ENCODE assay signal across 10 cellular contexts in the genomic region with DNA sequence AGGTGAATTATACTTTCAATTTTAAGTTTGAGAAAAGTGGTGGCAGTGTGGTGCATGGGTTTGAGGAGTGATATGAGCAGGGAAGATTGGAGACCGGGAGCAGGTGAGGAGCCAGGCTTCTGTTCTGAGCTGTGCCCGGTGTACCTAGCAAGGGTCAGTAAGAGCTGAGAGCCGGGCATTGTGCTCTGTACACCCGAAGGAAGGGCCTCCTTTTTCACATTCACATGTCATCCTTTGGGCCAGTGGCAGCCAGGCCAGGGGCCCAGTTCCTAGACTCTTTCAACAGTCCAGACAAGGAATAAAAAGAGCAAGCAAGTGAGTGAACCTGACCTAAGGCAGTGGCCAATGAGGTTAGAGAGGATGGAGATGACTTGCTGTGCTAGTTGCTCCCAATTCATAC. TPM values are rescaled to one million over a fixed set of nuclear protein-coding genes. Genes with fewer than 3 reads are reported as not detected.
DNase-seq lines count a peak whose midpoint lies in the region; ATAC-seq, FAIRE-seq and TF ChIP-seq lines count a peak whose summit lies in the region.
"Had no signal": no experiment of that assay in that cellular context is flagged by ENCODE, and none has a peak within 500 bp of the region (broad histone marks: within the 10 kb centered on the region; RNA-seq: fewer than 3 reads in every experiment).

No MANE protein-coding gene starts in this region.

- no TSS peak for BruUV-seq in Panc1 (replicated peaks; lab: Mats Ljungman, UMichigan)
- no TSS peak for BruUV-seq in HepG2 (replicated peaks; lab: Mats Ljungman, UMichigan)

- CTCF ChIA-PET in activated CD4-positive, alpha-beta T cell treated with anti-CD3 and anti-CD28 coated beads for 36 hours (lab: Charles Lee): interaction anchor here (0.6 to 3.6 kb wide), 51 partner anchors 9 to 860 kb away, joined by 3 to 129 read pairs (median 5); a partner anchor contains a TSS
- CTCF ChIA-PET in Panc1 (lab: Charles Lee) (interaction anchor here (0.5 to 1.7 kb wide), 20 partner anchors 11 to 674 kb away, joined by 3 to 23 read pairs (median 4); no protein-coding TSS in a partner anchor), HepG2 (lab: Yijun Ruan, JAX; ENCODE audit: low intra/inter-chr PET ratio, low total read pairs) (interaction anchor here (0.7 to 2.2 kb wide), 4 partner anchors 10 to 35 kb away, joined by 3 to 12 read pairs (median 7); no protein-coding TSS in a partner anchor)

- TF ChIP-seq CTCF in Panc1 (IDR thresholded peaks at IDR 0.05) (no peak), HepG2 (CRISPR knock-in tag; IDR thresholded peaks at IDR 0.05) (no peak), type B pancreatic cell (conservative IDR thresholded peaks at IDR 0.05) (no peak), mesothelial cell of epicardium (IDR thresholded peaks at IDR 0.05; ENCODE audit: unreplicated experiment) (no peak)

- peaks cover 24% of the 10 kb centered on the region for H3K4me1 Mint-ChIP-seq in activated CD4-positive, alpha-beta T cell treated with anti-CD3 and anti-CD28 coated beads for 36 hours
- H3K4me1 Mint-ChIP-seq in type B pancreatic cell (ENCODE audit: unreplicated experiment): peaks cover 8% of the 10 kb centered on the region
- peaks cover 2% of the 10 kb centered on the region for H3K4me1 Mint-ChIP-seq in mesothelial cell of epicardium

- no peak overlapping the region for H3K4me3 Mint-ChIP-seq in activated CD4-positive, alpha-beta T cell treated with anti-CD3 and anti-CD28 coated beads for 36 hours
- no peak overlapping the region for H3K4me3 Mint-ChIP-seq in type B pancreatic cell
- H3K4me3 Mint-ChIP-seq in mesothelial cell of epicardium: no peak overlapping the region
- H3K4me3 Mint-ChIP-seq: natural killer cell had no signal

- H3K27me3 Mint-ChIP-seq in activated CD4-positive, alpha-beta T cell treated with anti-CD3 and anti-CD28 coated beads for 36 hours: peaks cover 2% of the 10 kb centered on the region
- H3K27me3 Mint-ChIP-seq in type B pancreatic cell (peaks cover 4% of the 10 kb centered on the region), mesothelial cell of epicardium (ENCODE audit: low read depth) (peaks cover under 1% of the 10 kb centered on the region)

- peak overlapping the region; percentile 48 for H3K9ac ChIP-seq in HepG2 (ENCODE audit: insufficient read depth, low read depth, low read length)

- no peak for FAIRE-seq in HepG2 (lab: Jason Lieb, UNC)
- FAIRE-seq: bronchial epithelial cell had no signal

- H3K27ac Mint-ChIP-seq in activated CD4-positive, alpha-beta T cell treated with anti-CD3 and anti-CD28 coated beads for 36 hours: no peak overlapping the region
- H3K27ac Mint-ChIP-seq in type B pancreatic cell (peak overlapping the region; percentile 90), mesothelial cell of epicardium (no peak overlapping the region)
- H3K27ac Mint-ChIP-seq: natural killer cell had no signal

- H3K9me3 ChIP-seq in Panc1 (ENCODE audit: control insufficient read depth, insufficient read depth, low read depth, low read length) (no peaks in the 10 kb centered on the region), HepG2 (ENCODE audit: low read length) (no peaks in the 10 kb centered on the region)

- H3K27me3 ChIP-seq in Panc1 (ENCODE audit: control insufficient read depth, insufficient read depth, low read length) (no peaks in the 10 kb centered on the region; the same call in 1 of the 2 replicates), HepG2 (ENCODE audit: control insufficient read depth in 1 of 2, insufficient read depth in 2 of 2, low read length in 2 of 2) (no peaks in the 10 kb centered on the region)

- H3K4me1 ChIP-seq in Panc1 (ENCODE audit: control insufficient read depth, insufficient read depth, low read length) (peaks cover 5% of the 10 kb centered on the region), HepG2 (ENCODE audit: insufficient read depth, low read length) (peaks cover 34% of the 10 kb centered on the region)

- intact Hi-C loops in activated CD4-positive, alpha-beta T cell treated with anti-CD3 and anti-CD28 coated beads for 36 hours (cut with DNase I, micrococcal nuclease): loop anchor here (1.0 to 2.0 kb wide), 2 partner anchors 34 kb away; no protein-coding TSS in a partner anchor
- intact Hi-C loops in Panc1 (cut with micrococcal nuclease; ENCODE audit: unreplicated experiment) (no loop called here), HepG2 (cut with micrococcal nuclease; ENCODE audit: unreplicated experiment) (loop anchor here (1.0 to 2.0 kb wide), 2 partner anchors 30 to 34 kb away; no protein-coding TSS in a partner anchor)

- TF ChIP-seq RAD21 in HepG2 (CRISPR knock-in tag; IDR thresholded peaks at IDR 0.05): no peak

- peaks cover 5% of the 10 kb centered on the region for H3K36me3 Mint-ChIP-seq in activated CD4-positive, alpha-beta T cell treated with anti-CD3 and anti-CD28 coated beads for 36 hours (ENCODE audit: low read depth)
- peaks cover 5% of the 10 kb centered on the region for H3K36me3 Mint-ChIP-seq in type B pancreatic cell
- peaks cover 2% of the 10 kb centered on the region for H3K36me3 Mint-ChIP-seq in mesothelial cell of epicardium

- DNase-seq in activated CD4-positive, alpha-beta T cell treated with anti-CD3 and anti-CD28 coated beads for 36 hours: no peak
- no peak for DNase-seq in activated CD4-positive, alpha-beta T cell treated with anti-CD3 and anti-CD28 coated beads for 48 hours
- DNase-seq in Panc1 (ENCODE audit: low read depth, low spot score): no peak
- no peak for DNase-seq in HepG2 (ENCODE audit: low spot score)
- DNase-seq in type B pancreatic cell (ENCODE audit: extremely low spot score, unreplicated experiment): no peak
- DNase-seq in cortex of kidney (lab: John Stamatoyannopoulos, UW): no peak
- no peak for DNase-seq in mesothelial cell of epicardium (ENCODE audit: low spot score in 2 of 2, unreplicated experiment in 2 of 2)

- TF ChIP-seq EP300 in HepG2 (IDR thresholded peaks at IDR 0.05; ENCODE audit: low read depth in 2 of 2, low read length in 2 of 2) (no peak), HepG2 (CRISPR knock-in tag; IDR thresholded peaks at IDR 0.05; ENCODE audit: borderline replicate concordance) (no peak)

- H3K36me3 ChIP-seq in Panc1 (ENCODE audit: control insufficient read depth, insufficient read depth, low read length): no peaks in the 10 kb centered on the region
- H3K36me3 ChIP-seq in HepG2 (replicated peaks in 1 of 2; ENCODE audit: control insufficient read depth in 1 of 2, insufficient read depth in 2 of 2, low read length in 2 of 2): no peaks in the 10 kb centered on the region

- 5% methylated on average over 4 of the region's 4 CpGs for WGBS in HepG2 (ENCODE audit: low lambda C conversion rate)

- H4K20me1 ChIP-seq in HepG2 (ENCODE audit: insufficient read depth, low read length): no peaks in the 10 kb centered on the region

- POLR2A ChIA-PET in activated CD4-positive, alpha-beta T cell treated with anti-CD3 and anti-CD28 coated beads for 36 hours (lab: Charles Lee): interaction anchor here (0.7 to 1.4 kb wide), 8 partner anchors 9 to 627 kb away, joined by 3 to 6 read pairs (median 4); a partner anchor contains a TSS
- POLR2A ChIA-PET in Panc1 (lab: Charles Lee) (interaction anchor here (0.5 kb wide), 1 partner anchor 266 kb away, joined by 7 read pairs; no protein-coding TSS in a partner anchor), HepG2 (lab: Yijun Ruan, JAX) (interaction anchor here (0.6 to 2.7 kb wide), 8 partner anchors 10 to 121 kb away, joined by 3 to 52 read pairs (median 9); no protein-coding TSS in a partner anchor)

- peak; percentile 17 for ATAC-seq in activated CD4-positive, alpha-beta T cell treated with anti-CD3 and anti-CD28 coated beads for 36 hours
- ATAC-seq in Panc1 (peak; percentile 52), HepG2 (peak; percentile 56), GM21529 (IDR thresholded peaks at IDR 0.05; ENCODE audit: unreplicated experiment) (no peak)

- in situ Hi-C loops in Panc1 (cut with HindIII; ENCODE audit: low pct_unique_long_range_greater_than_20kb, low sequenced_read_pairs): no loop called here
- in situ Hi-C loops in HepG2 (cut with HindIII; ENCODE audit: extremely low pct_ligation_motif_present, low pct_unique_long_range_greater_than_20kb): no loop called here

- no peak overlapping the region for H3K27ac ChIP-seq in Panc1 (ENCODE audit: low read length)
- peak overlapping the region; percentile 13 for H3K27ac ChIP-seq in HepG2 (ENCODE audit: extremely low read length, insufficient read depth, low read length)

- H2AFZ ChIP-seq in HepG2 (ENCODE audit: low read length): peak overlapping the region; percentile 66

- TF ChIP-seq POLR2A in HepG2 (IDR thresholded peaks at IDR 0.05; ENCODE audit: insufficient read depth in 1 of 2, low read depth in 2 of 2, low read length in 2 of 2): no peak

- H3K9me3 Mint-ChIP-seq in activated CD4-positive, alpha-beta T cell treated with anti-CD3 and anti-CD28 coated beads for 36 hours (ENCODE audit: low read depth): peaks cover 3% of the 10 kb centered on the region
- peaks cover 4% of the 10 kb centered on the region for H3K9me3 Mint-ChIP-seq in type B pancreatic cell
- H3K9me3 Mint-ChIP-seq in mesothelial cell of epicardium: peaks cover 4% of the 10 kb centered on the region
- H3K9me3 Mint-ChIP-seq: natural killer cell had no signal

- H3K4me2 ChIP-seq in HepG2 (ENCODE audit: low read depth, low read length): peak overlapping the region; percentile 89

- peaks cover 2% of the 10 kb centered on the region for H3K79me2 ChIP-seq in HepG2 (ENCODE audit: insufficient read depth, low read length)

- H3K4me3 ChIP-seq in Panc1 (ENCODE audit: low read depth in 2 of 2, low read length in 2 of 2): no peak overlapping the region
- peak overlapping the region; percentile 10 to 59 (median 36) for H3K4me3 ChIP-seq in HepG2 (replicated peaks in 1 of 3; ENCODE audit: insufficient read depth in 1 of 3, low read depth in 2 of 3, low read length in 3 of 3)

RNA-seq across cellular contexts. Expression of a gene that starts 5.1 kb away (rescaled TPM):
- total RNA-seq in activated CD4-positive, alpha-beta T cell treated with anti-CD3 and anti-CD28 coated beads for 36 hours: 100 to 1,000 TPM; 228 to 344 TPM
- 171 TPM for total RNA-seq in Panc1 (2021; ENCODE audit: unreplicated experiment)
- polyA plus RNA-seq in Panc1 (2012; ENCODE audit: insufficient read length): 264 TPM
- 241 and 259 TPM in 2 replicates for total RNA-seq in HepG2 (2016; rRNA removed; fragmentation: Illumina TruSeq; extraction: Trizol)
- total RNA-seq in HepG2 (2016; cell fraction: cytosol; rRNA removed; fragmentation: Illumina TruSeq; extraction: Trizol; ENCODE audit: low read depth): 38.2 and 46.4 TPM in 2 replicates
- 252 and 280 TPM in 2 replicates for total RNA-seq in HepG2 (2016; cell fraction: insoluble cytoplasmic fraction; rRNA removed; fragmentation: Illumina TruSeq; extraction: Trizol)
- 76.5 and 81.0 TPM in 2 replicates for total RNA-seq in HepG2 (2016; cell fraction: membrane; rRNA removed; fragmentation: Illumina TruSeq; extraction: Trizol)
- 391 and 395 TPM in 2 replicates for total RNA-seq in HepG2 (2016; cell fraction: nucleus; rRNA removed; fragmentation: Illumina TruSeq; extraction: Trizol)
- polyA plus RNA-seq in HepG2 (2011; rRNA removed): 83.9 and 105 TPM in 2 replicates
- polyA plus RNA-seq in HepG2 (2011; cell fraction: cytosol; rRNA removed): 65.0 and 65.1 TPM in 2 replicates
- 235 and 261 TPM in 2 replicates for polyA plus RNA-seq in HepG2 (2011; cell fraction: nucleus; rRNA removed)
- polyA plus RNA-seq in HepG2 (2012): 62.0 and 93.0 TPM in 2 replicates
- 42.7 and 46.3 TPM in 2 replicates for polyA plus RNA-seq in HepG2 (2016; cell fraction: cytosol; fragmentation: Illumina TruSeq; extraction: Trizol; ENCODE audit: low read depth)
- polyA plus RNA-seq in HepG2 (2016; cell fraction: insoluble cytoplasmic fraction; fragmentation: Illumina TruSeq; extraction: Trizol; ENCODE audit: low read depth): 362 and 401 TPM in 2 replicates
- polyA plus RNA-seq in HepG2 (2016; cell fraction: membrane; fragmentation: Illumina TruSeq; extraction: Trizol; ENCODE audit: low read depth): 75.5 and 84.5 TPM in 2 replicates
- 261 and 267 TPM in 2 replicates for polyA plus RNA-seq in HepG2 (2016; cell fraction: nucleus; fragmentation: Illumina TruSeq; extraction: Trizol; ENCODE audit: insufficient read depth, low read depth)
- 162 and 478 TPM in 2 replicates for polyA minus RNA-seq in HepG2 (2011; rRNA and poly(A)+ RNA removed; ENCODE audit: low replicate concordance)
- polyA minus RNA-seq in HepG2 (2011; cell fraction: cytosol; rRNA and poly(A)+ RNA removed): 95.7 and 153 TPM in 2 replicates
- polyA minus RNA-seq in HepG2 (2011; cell fraction: nucleus; rRNA and poly(A)+ RNA removed): 674 and 713 TPM in 2 replicates
- total RNA-seq in type B pancreatic cell (ENCODE audit: low replicate concordance): 136 and 205 TPM in 2 replicates
- 217 to 228 TPM (median 222 TPM) in 3 replicates for total RNA-seq in mesothelial cell of epicardium

Comparison
In these comparisons a context has a peak if more than half of its experiments do, and no peak if none do; other contexts are left out.
1. H3K4me3 ChIP-seq: peak in HepG2 (3 of 3); none in Panc1 (0 of 2).